Comparison of ENCODE assay signal across 13 cellular contexts in the genomic region with DNA sequence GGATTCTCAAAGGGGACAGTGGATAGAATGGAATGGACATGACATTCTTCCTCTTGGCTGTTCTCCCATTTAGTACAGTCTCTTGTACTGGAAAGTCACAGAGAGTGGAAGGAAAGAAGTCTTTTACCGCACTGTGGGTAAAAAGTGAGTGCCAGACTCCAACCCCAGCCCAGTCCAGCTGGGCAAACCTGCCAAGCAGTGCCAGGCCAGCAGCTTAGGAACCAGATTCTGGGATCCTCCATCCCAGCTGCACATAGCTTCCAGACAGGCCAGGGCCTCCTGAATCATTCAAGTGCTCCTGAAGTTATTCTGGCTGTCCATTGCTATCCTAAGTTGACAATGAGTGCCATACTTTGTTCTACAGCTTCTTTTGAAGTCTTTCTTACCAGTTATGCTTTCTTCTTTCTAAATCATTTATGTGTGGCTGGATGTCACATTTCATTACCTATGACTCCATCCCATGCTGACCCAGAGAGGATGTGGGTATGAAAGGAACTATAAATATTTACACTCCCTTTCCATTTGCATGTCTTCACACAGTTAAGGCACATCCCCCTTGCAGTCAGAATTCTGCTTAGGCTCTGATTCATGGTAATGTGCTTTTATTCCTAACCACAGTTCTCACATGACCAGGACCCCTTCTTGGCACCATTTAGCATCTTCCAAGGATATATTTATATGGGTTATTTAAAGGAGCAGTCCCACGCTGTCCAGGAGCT.
DNase-seq lines count a peak whose midpoint lies in the region; ATAC-seq lines count a peak whose summit lies in the region.
"Had no signal": no experiment of that assay in that cellular context is flagged by ENCODE, and none has a peak within 500 bp of the region (broad histone marks: within the 10 kb centered on the region; RNA-seq: fewer than 3 reads in every experiment).

No MANE protein-coding gene starts in this region.

- no peak overlapping the region for H3K4me3 ChIP-seq in ACC112 (ENCODE audit: low read depth, low read length)
- H3K4me3 ChIP-seq in adipocyte (ENCODE audit: low read length), result no peak overlapping the region
- H3K4me3 ChIP-seq in HAP-1, result no peak overlapping the region
- H3K4me3 ChIP-seq: adrenal gland had no signal

- intact Hi-C loops in activated T-helper 2 cell treated with anti-CD3 and anti-CD28 coated beads, Interferon-gamma antibody, Interleukin-2, Interleukin-4, amounts not matched to agents 10 μg/mL and 5 μg/mL and 100 μg/mL, durations not matched to agents 14 hours and 24 hours and 36 hours (cut with micrococcal nuclease), result no loop called here

- no peak overlapping the region for H3K9ac ChIP-seq in adipocyte (ENCODE audit: low read length)

- H3K9me3 ChIP-seq in adipocyte (ENCODE audit: control insufficient read depth, low read length), result no peaks in the 10 kb centered on the region
- no peaks in the 10 kb centered on the region for H3K9me3 ChIP-seq in HAP-1
- H3K9me3 ChIP-seq: adrenal gland had no signal

- no peak overlapping the region for H3K4me3 Mint-ChIP-seq in activated T-helper 2 cell treated with anti-CD3 and anti-CD28 coated beads, Interferon-gamma antibody, Interleukin-2, Interleukin-4, amounts not matched to agents 10 μg/mL and 5 μg/mL and 100 μg/mL, durations not matched to agents 14 hours and 24 hours and 36 hours (ENCODE audit: low read depth)
- no peak overlapping the region for H3K4me3 Mint-ChIP-seq in activated T-cell treated with anti-CD3 and anti-CD28 coated beads, Interleukin-2, amount 50 U/mL, for 24 hours
- H3K4me3 Mint-ChIP-seq: CD8-positive, alpha-beta T cell; mesothelial cell of epicardium had no signal

- H3K27ac ChIP-seq in ACC112 (ENCODE audit: low read depth, low read length), result peak overlapping the region; percentile 71
- H3K27ac ChIP-seq: adrenal gland had no signal

- H3K36me3 ChIP-seq in ACC112 (ENCODE audit: insufficient read depth, low read length) (no peaks in the 10 kb centered on the region), adipocyte (ENCODE audit: control insufficient read depth, insufficient read depth, low read length, severe bottlenecking) (no peaks in the 10 kb centered on the region), HAP-1 (replicated peaks) (no peaks in the 10 kb centered on the region)
- H3K36me3 ChIP-seq: adrenal gland had no signal

- H2AFZ ChIP-seq in ACC112 (ENCODE audit: low read length, unreplicated experiment), result peak overlapping the region; percentile 19

- no peaks in the 10 kb centered on the region for H3K9me3 Mint-ChIP-seq in activated T-helper 2 cell treated with anti-CD3 and anti-CD28 coated beads, Interferon-gamma antibody, Interleukin-2, Interleukin-4, amounts not matched to agents 10 μg/mL and 5 μg/mL and 100 μg/mL, durations not matched to agents 14 hours and 24 hours and 36 hours
- no peaks in the 10 kb centered on the region for H3K9me3 Mint-ChIP-seq in activated T-cell treated with anti-CD3 and anti-CD28 coated beads, Interleukin-2, amount 50 U/mL, for 24 hours
- H3K9me3 Mint-ChIP-seq: CD8-positive, alpha-beta T cell; mesothelial cell of epicardium had no signal

- peak; percentile 70 for DNase-seq in adipocyte (ENCODE audit: low read depth)
- peak; percentile 95 for DNase-seq in foreskin melanocyte
- DNase-seq in HAP-1 (ENCODE audit: low spot score in 2 of 2), result no peak
- no peak for DNase-seq in activated T-helper 2 cell treated with anti-CD3 and anti-CD28 coated beads, Interferon-gamma antibody, Interleukin-2, Interleukin-4, amounts not matched to agents 10 μg/mL and 5 μg/mL and 100 μg/mL, durations not matched to agents 14 hours and 24 hours and 36 hours (ENCODE audit: low spot score)
- no peak for DNase-seq in activated T-cell treated with anti-CD3 and anti-CD28 coated beads, Interleukin-2, amount 50 U/mL, for 24 hours
- DNase-seq: activated CD4-positive, CD25-positive, alpha-beta regulatory T cell; adrenal gland; CD8-positive, alpha-beta T cell; NCI-H1436 treated with DMSO at 0.1 percent for 48 hours had no signal

- H3K27me3 ChIP-seq in ACC112 (ENCODE audit: insufficient read depth, low read length) (no peaks in the 10 kb centered on the region), adipocyte (replicated peaks; ENCODE audit: control insufficient read depth, insufficient read depth, low read length) (no peaks in the 10 kb centered on the region), HAP-1 (ENCODE audit: low read depth) (no peaks in the 10 kb centered on the region)
- H3K27me3 ChIP-seq: adrenal gland had no signal

- no peaks in the 10 kb centered on the region for H3K79me2 ChIP-seq in ACC112 (ENCODE audit: control insufficient read depth, insufficient read depth, low read length, unreplicated experiment)

- no peaks in the 10 kb centered on the region for H3K27me3 Mint-ChIP-seq in activated T-helper 2 cell treated with anti-CD3 and anti-CD28 coated beads, Interferon-gamma antibody, Interleukin-2, Interleukin-4, amounts not matched to agents 10 μg/mL and 5 μg/mL and 100 μg/mL, durations not matched to agents 14 hours and 24 hours and 36 hours (ENCODE audit: low read depth)
- H3K27me3 Mint-ChIP-seq in activated T-cell treated with anti-CD3 and anti-CD28 coated beads, Interleukin-2, amount 50 U/mL, for 24 hours, result no peaks in the 10 kb centered on the region

- peaks cover 2% of the 10 kb centered on the region for H3K4me1 Mint-ChIP-seq in activated T-helper 2 cell treated with anti-CD3 and anti-CD28 coated beads, Interferon-gamma antibody, Interleukin-2, Interleukin-4, amounts not matched to agents 10 μg/mL and 5 μg/mL and 100 μg/mL, durations not matched to agents 14 hours and 24 hours and 36 hours (ENCODE audit: low read depth)
- H3K4me1 Mint-ChIP-seq in activated T-cell treated with anti-CD3 and anti-CD28 coated beads, Interleukin-2, amount 50 U/mL, for 24 hours (ENCODE audit: low read depth), result peaks cover 26% of the 10 kb centered on the region

- in situ Hi-C loops in HAP-1 (cut with MboI; ENCODE audit: low sequenced_read_pairs), result no loop called here

- peak; percentile 84 for ATAC-seq in HG02610 (IDR thresholded peaks at IDR 0.05; ENCODE audit: unreplicated experiment)
- ATAC-seq in GM21825 (IDR thresholded peaks at IDR 0.05; ENCODE audit: unreplicated experiment), result no peak
- ATAC-seq: CD8-positive, alpha-beta T cell had no signal

- no peak overlapping the region for H3K27ac Mint-ChIP-seq in activated T-helper 2 cell treated with anti-CD3 and anti-CD28 coated beads, Interferon-gamma antibody, Interleukin-2, Interleukin-4, amounts not matched to agents 10 μg/mL and 5 μg/mL and 100 μg/mL, durations not matched to agents 14 hours and 24 hours and 36 hours
- no peak overlapping the region for H3K27ac Mint-ChIP-seq in activated T-cell treated with anti-CD3 and anti-CD28 coated beads, Interleukin-2, amount 50 U/mL, for 24 hours
- H3K27ac Mint-ChIP-seq: CD8-positive, alpha-beta T cell; mesothelial cell of epicardium had no signal

- H3K4me1 ChIP-seq in ACC112 (ENCODE audit: control insufficient read depth, insufficient read depth, low read length, unreplicated experiment) (peaks cover 27% of the 10 kb centered on the region), adipocyte (ENCODE audit: control insufficient read depth, insufficient read depth, low read length) (peaks cover 4% of the 10 kb centered on the region), HAP-1 (no peaks in the 10 kb centered on the region)
- H3K4me1 ChIP-seq: adrenal gland had no signal

- H3K36me3 Mint-ChIP-seq in activated T-helper 2 cell treated with anti-CD3 and anti-CD28 coated beads, Interferon-gamma antibody, Interleukin-2, Interleukin-4, amounts not matched to agents 10 μg/mL and 5 μg/mL and 100 μg/mL, durations not matched to agents 14 hours and 24 hours and 36 hours (ENCODE audit: low read depth), result no peaks in the 10 kb centered on the region
- H3K36me3 Mint-ChIP-seq in activated T-cell treated with anti-CD3 and anti-CD28 coated beads, Interleukin-2, amount 50 U/mL, for 24 hours (ENCODE audit: low read depth), result no peaks in the 10 kb centered on the region
- H3K36me3 Mint-ChIP-seq: CD8-positive, alpha-beta T cell; mesothelial cell of epicardium had no signal

Comparison
In these comparisons a context has a peak if more than half of its experiments do, and no peak if none do; other contexts are left out.
1. DNase-seq: peak in adipocyte (single experiment) and foreskin melanocyte (single experiment); none in HAP-1 (0 of 2), activated T-helper 2 cell treated with anti-CD3 and anti-CD28 coated beads, Interferon-gamma antibody, Interleukin-2, Interleukin-4, amounts not matched to agents 10 μg/mL and 5 μg/mL and 100 μg/mL, durations not matched to agents 14 hours and 24 hours and 36 hours (single experiment) and activated T-cell treated with anti-CD3 and anti-CD28 coated beads, Interleukin-2, amount 50 U/mL, for 24 hours (single experiment).